Comparison of ENCODE assay signal across 23 cellular contexts in genomic region chr5:122169350-122170103, GRCh38. TPM values are rescaled to one million over a fixed set of nuclear protein-coding genes. Genes with fewer than 3 reads are reported as not detected.
"Had no signal": no experiment of that assay in that cellular context is flagged by ENCODE, and none has a peak within 500 bp of the region (broad histone marks: within the 10 kb centered on the region; RNA-seq: fewer than 3 reads in every experiment).

No MANE protein-coding gene starts in this region.

- H3K4me1 Mint-ChIP-seq: stimulated activated naive CD8-positive, alpha-beta T cell treated with anti-CD3 and anti-CD28 coated beads, Interleukin-15, amount 100 ng/mL, for 72 hours had no signal

- H3K9me3 ChIP-seq: left lung, psoas muscle, spleen, suprapubic skin, transverse colon had no signal

- H3K27me3 Mint-ChIP-seq: stimulated activated naive B cell treated with anti-CD40 and anti-IgM and Interleukin-4, amounts not matched to agents 10 μg/mL and 1 μg/mL and 100 μg/mL, for 72 hours had no signal

- H3K27ac Mint-ChIP-seq: mesothelial cell of epicardium; naive thymus-derived CD4-positive, alpha-beta T cell; stimulated activated naive B cell treated with anti-CD40 and anti-IgM and Interleukin-4, amounts not matched to agents 10 μg/mL and 1 μg/mL and 100 μg/mL, for 72 hours; stimulated activated naive CD8-positive, alpha-beta T cell treated with anti-CD3 and anti-CD28 coated beads, Interleukin-15, amount 100 ng/mL, for 72 hours had no signal

- ATAC-seq: left lung; naive thymus-derived CD4-positive, alpha-beta T cell; psoas muscle; right cardiac atrium; stimulated activated naive B cell treated with anti-CD40 and anti-IgM and Interleukin-4, amounts not matched to agents 10 μg/mL and 1 μg/mL and 100 μg/mL, for 72 hours; stimulated activated naive CD8-positive, alpha-beta T cell treated with anti-CD3 and anti-CD28 coated beads, Interleukin-15, amount 100 ng/mL, for 72 hours had no signal

- H3K27ac ChIP-seq: coronary artery, left lung, psoas muscle, skin epidermis, spleen, suprapubic skin, transverse colon had no signal

- H3K4me1 ChIP-seq: left lung, psoas muscle had no signal

- H3K27me3 ChIP-seq: left lung, spleen, suprapubic skin, transverse colon had no signal

- H3K36me3 ChIP-seq: left lung, spleen, suprapubic skin, transverse colon had no signal

- H3K4me3 Mint-ChIP-seq: mesothelial cell of epicardium; naive thymus-derived CD4-positive, alpha-beta T cell; nephron; stimulated activated naive B cell treated with anti-CD40 and anti-IgM and Interleukin-4, amounts not matched to agents 10 μg/mL and 1 μg/mL and 100 μg/mL, for 72 hours; stimulated activated naive CD8-positive, alpha-beta T cell treated with anti-CD3 and anti-CD28 coated beads, Interleukin-15, amount 100 ng/mL, for 72 hours had no signal

- FAIRE-seq: frontal cortex, kidney had no signal

- DNase-seq: dermis blood vessel endothelial cell; effector memory CD4-positive, alpha-beta T cell; erythroblast; head of caudate nucleus; kidney; left lung; mesenchymal stem cell; naive thymus-derived CD4-positive, alpha-beta T cell; nucleus accumbens; psoas muscle; right cardiac atrium; spleen; stimulated activated naive B cell treated with anti-CD40 and anti-IgM and Interleukin-4, amounts not matched to agents 10 μg/mL and 1 μg/mL and 100 μg/mL, for 72 hours; stimulated activated naive CD8-positive, alpha-beta T cell treated with anti-CD3 and anti-CD28 coated beads, Interleukin-15, amount 100 ng/mL, for 72 hours; transverse colon had no signal

- H3K9me3 Mint-ChIP-seq: mesothelial cell of epicardium; nephron; stimulated activated naive B cell treated with anti-CD40 and anti-IgM and Interleukin-4, amounts not matched to agents 10 μg/mL and 1 μg/mL and 100 μg/mL, for 72 hours; stimulated activated naive CD8-positive, alpha-beta T cell treated with anti-CD3 and anti-CD28 coated beads, Interleukin-15, amount 100 ng/mL, for 72 hours had no signal

- H3K36me3 Mint-ChIP-seq: mesothelial cell of epicardium; naive thymus-derived CD4-positive, alpha-beta T cell; stimulated activated naive B cell treated with anti-CD40 and anti-IgM and Interleukin-4, amounts not matched to agents 10 μg/mL and 1 μg/mL and 100 μg/mL, for 72 hours had no signal

- H3K4me3 ChIP-seq: coronary artery, left lung, psoas muscle, skin epidermis, spleen, suprapubic skin, transverse colon had no signal

RNA-seq across cellular contexts. Expression of gene ZNF474, which starts 40.2 kb away (rescaled TPM):
- total RNA-seq: lung microvascular endothelial cell, osteocyte, transverse colon had no signal
- polyA plus RNA-seq: right cardiac atrium had no signal
